1 cellular context compared by ENCODE assay signal in the genomic region with DNA sequence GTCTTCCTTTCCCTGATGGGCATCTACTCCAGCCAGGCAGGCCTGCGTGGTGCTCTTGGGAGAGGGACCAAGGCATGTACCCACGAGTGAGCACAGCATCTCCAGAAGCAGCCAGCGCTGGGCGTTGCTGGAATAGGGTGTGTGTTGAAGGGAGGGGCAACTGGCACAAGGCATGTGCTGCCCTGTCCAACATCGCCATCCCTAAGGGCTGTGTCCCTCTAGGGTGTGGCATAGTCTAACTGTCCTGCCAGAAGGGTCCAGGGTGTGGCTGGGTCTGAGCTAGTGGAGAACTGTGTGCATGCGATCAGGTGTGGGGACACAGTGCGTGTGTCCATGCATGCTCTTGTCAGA.
TF ChIP-seq lines count a peak whose summit lies in the region.

No MANE protein-coding gene starts in this region.

TF ChIP-seq in HepG2, 621 proteins besides CTCF, POLR2A, EP300 and RAD21:
- TF ChIP-seq ZKSCAN1 (IDR thresholded peaks at IDR 0.05; ENCODE audit: low read length) (no peak), TBX2 (CRISPR knock-in tag; IDR thresholded peaks at IDR 0.05; ENCODE audit: borderline replicate concordance) (no peak), BORCS8-MEF2B (CRISPR knock-in tag; IDR thresholded peaks at IDR 0.05) (no peak), JDP2 (CRISPR knock-in tag; IDR thresholded peaks at IDR 0.05; ENCODE audit: borderline replicate concordance) (no peak), HNRNPL (IDR thresholded peaks at IDR 0.05; ENCODE audit: low read depth, low read length) (no peak), EED (CRISPR knock-in tag; IDR thresholded peaks at IDR 0.05) (no peak), KLF11 (CRISPR knock-in tag; IDR thresholded peaks at IDR 0.05) (no peak), ZFP90 (CRISPR knock-in tag; IDR thresholded peaks at IDR 0.05; ENCODE audit: borderline replicate concordance) (no peak), MBD4 (IDR thresholded peaks at IDR 0.05; ENCODE audit: borderline replicate concordance, low read length) (no peak), ZNF503 (CRISPR knock-in tag; IDR thresholded peaks at IDR 0.05) (no peak), SPEN (CRISPR knock-in tag; IDR thresholded peaks at IDR 0.05; ENCODE audit: low read depth) (no peak), NFE2 (CRISPR knock-in tag; IDR thresholded peaks at IDR 0.05) (no peak), CC2D1A (CRISPR knock-in tag; IDR thresholded peaks at IDR 0.05) (no peak), CENPX (CRISPR knock-in tag; IDR thresholded peaks at IDR 0.05) (no peak), FOXO1 (CRISPR knock-in tag; IDR thresholded peaks at IDR 0.05) (no peak), ZFY (CRISPR knock-in tag; IDR thresholded peaks at IDR 0.05) (no peak)
- TF ChIP-seq, protein P1, sequence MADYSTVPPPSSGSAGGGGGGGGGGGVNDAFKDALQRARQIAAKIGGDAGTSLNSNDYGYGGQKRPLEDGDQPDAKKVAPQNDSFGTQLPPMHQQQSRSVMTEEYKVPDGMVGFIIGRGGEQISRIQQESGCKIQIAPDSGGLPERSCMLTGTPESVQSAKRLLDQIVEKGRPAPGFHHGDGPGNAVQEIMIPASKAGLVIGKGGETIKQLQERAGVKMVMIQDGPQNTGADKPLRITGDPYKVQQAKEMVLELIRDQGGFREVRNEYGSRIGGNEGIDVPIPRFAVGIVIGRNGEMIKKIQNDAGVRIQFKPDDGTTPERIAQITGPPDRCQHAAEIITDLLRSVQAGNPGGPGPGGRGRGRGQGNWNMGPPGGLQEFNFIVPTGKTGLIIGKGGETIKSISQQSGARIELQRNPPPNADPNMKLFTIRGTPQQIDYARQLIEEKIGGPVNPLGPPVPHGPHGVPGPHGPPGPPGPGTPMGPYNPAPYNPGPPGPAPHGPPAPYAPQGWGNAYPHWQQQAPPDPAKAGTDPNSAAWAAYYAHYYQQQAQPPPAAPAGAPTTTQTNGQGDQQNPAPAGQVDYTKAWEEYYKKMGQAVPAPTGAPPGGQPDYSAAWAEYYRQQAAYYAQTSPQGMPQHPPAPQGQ (CRISPR knock-in tag; IDR thresholded peaks at IDR 0.05; ENCODE audit: borderline replicate concordance), result no peak
- TF ChIP-seq, protein P2, sequence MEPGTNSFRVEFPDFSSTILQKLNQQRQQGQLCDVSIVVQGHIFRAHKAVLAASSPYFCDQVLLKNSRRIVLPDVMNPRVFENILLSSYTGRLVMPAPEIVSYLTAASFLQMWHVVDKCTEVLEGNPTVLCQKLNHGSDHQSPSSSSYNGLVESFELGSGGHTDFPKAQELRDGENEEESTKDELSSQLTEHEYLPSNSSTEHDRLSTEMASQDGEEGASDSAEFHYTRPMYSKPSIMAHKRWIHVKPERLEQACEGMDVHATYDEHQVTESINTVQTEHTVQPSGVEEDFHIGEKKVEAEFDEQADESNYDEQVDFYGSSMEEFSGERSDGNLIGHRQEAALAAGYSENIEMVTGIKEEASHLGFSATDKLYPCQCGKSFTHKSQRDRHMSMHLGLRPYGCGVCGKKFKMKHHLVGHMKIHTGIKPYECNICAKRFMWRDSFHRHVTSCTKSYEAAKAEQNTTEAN (CRISPR knock-in tag; conservative IDR thresholded peaks at IDR 0.05), result no peak
TF ChIP-seq in HepG2: peak in this region for 0.
